12 cellular contexts compared by ENCODE assay signal in the genomic region with DNA sequence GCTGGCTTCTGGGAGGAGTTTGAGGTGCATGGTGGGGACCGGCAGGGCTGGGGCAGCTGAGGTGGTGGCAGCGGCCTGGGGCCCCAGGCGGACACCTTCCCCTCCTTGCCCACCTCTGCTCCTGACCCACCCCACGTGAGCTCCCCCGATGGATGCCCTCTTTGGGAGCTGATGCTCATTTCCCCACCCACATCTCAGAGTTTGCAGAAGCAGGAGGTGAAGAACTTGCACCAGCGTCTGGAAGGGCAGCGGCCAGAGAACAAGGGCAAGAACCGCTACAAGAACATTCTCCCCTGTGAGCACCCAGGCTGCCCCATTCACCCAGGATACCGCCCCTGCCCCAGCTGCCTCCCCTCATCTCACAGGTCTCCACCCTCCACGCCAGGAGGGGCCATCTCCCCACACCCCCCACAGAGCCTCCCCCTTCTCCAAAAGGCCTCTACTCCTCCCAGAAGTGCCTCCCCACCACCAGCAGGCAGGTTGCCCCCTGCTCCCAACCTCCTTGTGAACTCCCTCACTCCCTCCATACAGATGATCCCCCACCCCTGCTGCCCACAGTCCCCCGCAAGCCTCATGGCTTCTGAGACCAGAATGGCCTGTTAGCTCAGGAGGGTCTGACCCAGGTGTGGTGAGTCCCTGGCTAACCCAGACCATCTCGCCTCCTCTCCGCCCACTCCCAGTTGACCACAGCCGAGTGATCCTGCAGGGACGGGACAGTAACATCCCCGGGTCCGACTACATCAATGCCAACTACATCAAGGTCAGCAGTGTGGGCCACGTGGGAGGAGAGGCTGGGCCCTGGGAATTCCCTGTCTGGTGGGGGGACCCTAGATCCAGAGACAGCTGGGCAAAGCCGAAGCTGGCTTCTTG. TPM values are rescaled to one million over a fixed set of nuclear protein-coding genes. Genes with fewer than 3 reads are reported as not detected.
DNase-seq lines count a peak whose midpoint lies in the region; ATAC-seq and TF ChIP-seq lines count a peak whose summit lies in the region.
"Had no signal": no experiment of that assay in that cellular context is flagged by ENCODE, and none has a peak within 500 bp of the region (broad histone marks: within the 10 kb centered on the region; RNA-seq: fewer than 3 reads in every experiment).

No MANE protein-coding gene starts in this region.

- H3K27me3 ChIP-seq in heart right ventricle = no peaks in the 10 kb centered on the region
- no peaks in the 10 kb centered on the region for H3K27me3 ChIP-seq in naive thymus-derived CD4-positive, alpha-beta T cell (ENCODE audit: control insufficient read depth in 2 of 2, insufficient read depth in 2 of 2, low read length in 2 of 2)
- H3K27me3 ChIP-seq in aorta (ENCODE audit: control insufficient read depth in 1 of 2, insufficient read depth in 2 of 2, low read length in 1 of 2) = no peaks in the 10 kb centered on the region

- no peaks in the 10 kb centered on the region for H3K9me3 ChIP-seq in heart right ventricle
- H3K9me3 ChIP-seq in naive thymus-derived CD4-positive, alpha-beta T cell (ENCODE audit: control insufficient read depth in 2 of 3, low read length in 3 of 3) = no peaks in the 10 kb centered on the region
- no peaks in the 10 kb centered on the region for H3K9me3 ChIP-seq in aorta (ENCODE audit: control insufficient read depth, low read length)

- TF ChIP-seq CTCF in heart right ventricle (IDR thresholded peaks at IDR 0.05) = no peak
- TF ChIP-seq CTCF in GM10248 (IDR thresholded peaks at IDR 0.05; ENCODE audit: control extremely low read depth, extremely low read depth, low read depth, missing control alignments) = no peak

- POLR2A ChIA-PET in activated CD4-positive, alpha-beta memory T cell treated with anti-CD3 and anti-CD28 coated beads, Interleukin-2, amount 10 ng/mL, durations not matched to agents 7 days and 5 days (lab: Charles Lee) = interaction anchor here (1.2 to 13.2 kb wide), 2 partner anchors 8 to 104 kb away, joined by 4 to 1188 read pairs; a partner anchor contains a TSS
- POLR2A ChIA-PET in naive thymus-derived CD4-positive, alpha-beta T cell (lab: Charles Lee) = interaction anchor here (0.7 to 13.5 kb wide), 9 partner anchors 8 to 83 kb away, joined by 3 to 1270 read pairs (median 3); a partner anchor contains a TSS
- POLR2A ChIA-PET in GM10248 (lab: Yijun Ruan, JAX) = interaction anchor here (1.0 to 11.3 kb wide), 2 partner anchors 11 to 88 kb away, joined by 3 to 147 read pairs; a partner anchor contains a TSS

- H3K4me1 Mint-ChIP-seq in activated CD4-positive, alpha-beta memory T cell treated with anti-CD3 and anti-CD28 coated beads, Interleukin-2, amount 10 ng/mL, durations not matched to agents 7 days and 5 days = peaks cover 83% of the 10 kb centered on the region
- H3K4me1 Mint-ChIP-seq in naive thymus-derived CD4-positive, alpha-beta T cell = peaks cover 50 to 85% (median 70%) of the 10 kb centered on the region in 7 donors

- H3K4me3 ChIP-seq in heart right ventricle (no peak overlapping the region), aorta (ENCODE audit: low read length in 2 of 2) (no peak overlapping the region)
- H3K4me3 ChIP-seq in naive thymus-derived CD4-positive, alpha-beta T cell (ENCODE audit: low read length) = peak overlapping the region; percentile 92

- no peaks in the 10 kb centered on the region for H3K27me3 Mint-ChIP-seq in activated CD4-positive, alpha-beta memory T cell treated with anti-CD3 and anti-CD28 coated beads, Interleukin-2, amount 10 ng/mL, durations not matched to agents 7 days and 5 days
- H3K27me3 Mint-ChIP-seq in naive thymus-derived CD4-positive, alpha-beta T cell = no peaks in the 10 kb centered on the region

- H3K36me3 ChIP-seq in heart right ventricle = peaks cover 0 to 72% (median 0%) of the 10 kb centered on the region in 9 donors
- H3K36me3 ChIP-seq in naive thymus-derived CD4-positive, alpha-beta T cell (ENCODE audit: control insufficient read depth in 2 of 3, insufficient read depth in 3 of 3, low read length in 3 of 3) = peaks cover 5 to 74% (median 20%) of the 10 kb centered on the region in 3 experiments
- no peaks in the 10 kb centered on the region for H3K36me3 ChIP-seq in aorta (ENCODE audit: control insufficient read depth in 1 of 2, insufficient read depth in 2 of 2, low read length in 1 of 2)

- no peak for ATAC-seq in left ventricle myocardium superior
- no peak for ATAC-seq in heart right ventricle
- ATAC-seq in naive thymus-derived CD4-positive, alpha-beta T cell = no peak
- no peak for ATAC-seq in aorta (ENCODE audit: low FRiP score)
- no peak for ATAC-seq in HG03457 (IDR thresholded peaks at IDR 0.05; ENCODE audit: unreplicated experiment)

- CTCF ChIA-PET in activated CD4-positive, alpha-beta memory T cell treated with anti-CD3 and anti-CD28 coated beads, Interleukin-2, amount 10 ng/mL, durations not matched to agents 7 days and 5 days (lab: Charles Lee) = interaction anchor here (1.4 to 12.2 kb wide), 2 partner anchors 8 to 152 kb away, joined by 4 to 465 read pairs; a partner anchor contains a TSS
- CTCF ChIA-PET in naive thymus-derived CD4-positive, alpha-beta T cell (lab: Charles Lee) = interaction anchor here (0.8 to 11.1 kb wide), 4 partner anchors 8 to 11 kb away, joined by 3 to 460 read pairs (median 4); a partner anchor contains a TSS
- CTCF ChIA-PET in GM10248 (lab: Yijun Ruan, JAX) = interaction anchor here (1.4 to 13.5 kb wide), 5 partner anchors 9 to 152 kb away, joined by 3 to 530 read pairs (median 7); a partner anchor contains a TSS

- H3K27ac Mint-ChIP-seq in activated CD4-positive, alpha-beta memory T cell treated with anti-CD3 and anti-CD28 coated beads, Interleukin-2, amount 10 ng/mL, durations not matched to agents 7 days and 5 days = peak overlapping the region; percentile 99
- H3K27ac Mint-ChIP-seq in naive thymus-derived CD4-positive, alpha-beta T cell = peak overlapping the region in 8 of 9 donors; percentile 84 to 100 (median 96)
- H3K27ac Mint-ChIP-seq: endodermal cell had no signal

- H3K27ac ChIP-seq in heart right ventricle (peak overlapping the region in 1 of 10 donors; percentile 98), aorta (ENCODE audit: low read depth in 1 of 2, low read length in 2 of 2) (no peak overlapping the region)
- peak overlapping the region; percentile 95 for H3K27ac ChIP-seq in naive thymus-derived CD4-positive, alpha-beta T cell (ENCODE audit: low read depth, low read length)

- 86 to 88% methylated on average over 19 of the region's 19 CpGs for WGBS in heart right ventricle, 2 donors
- WGBS in aorta, 2 donors = 84 to 86% methylated on average over 19 of the region's 19 CpGs

- peaks cover 2 to 86% (median 43%) of the 10 kb centered on the region in 9 donors for H3K4me1 ChIP-seq in heart right ventricle
- H3K4me1 ChIP-seq in naive thymus-derived CD4-positive, alpha-beta T cell (ENCODE audit: control insufficient read depth in 2 of 2, insufficient read depth in 2 of 2, low read length in 2 of 2) = peaks cover 72 to 84% of the 10 kb centered on the region in 2 donors
- H3K4me1 ChIP-seq in aorta (ENCODE audit: control insufficient read depth in 1 of 2, insufficient read depth in 2 of 2, low read length in 2 of 2) = no peaks in the 10 kb centered on the region

- no peaks in the 10 kb centered on the region for H3K9me3 Mint-ChIP-seq in activated CD4-positive, alpha-beta memory T cell treated with anti-CD3 and anti-CD28 coated beads, Interleukin-2, amount 10 ng/mL, durations not matched to agents 7 days and 5 days
- no peaks in the 10 kb centered on the region for H3K9me3 Mint-ChIP-seq in naive thymus-derived CD4-positive, alpha-beta T cell
- H3K9me3 Mint-ChIP-seq: endodermal cell had no signal

- DNase-seq in left ventricle myocardium superior (peak; percentile 14), heart right ventricle (no peak), aorta (peak; percentile 34 to 57), GM10248 (ENCODE audit: extremely low spot score) (no peak), NCI-H526 treated with DMSO at 0.1 percent for 48 hours (lab: John Stamatoyannopoulos, UW) (no peak)
- DNase-seq in activated CD4-positive, alpha-beta memory T cell treated with anti-CD3 and anti-CD28 coated beads, Interleukin-2, amount 10 ng/mL, durations not matched to agents 7 days and 5 days = no peak
- no peak for DNase-seq in naive thymus-derived CD4-positive, alpha-beta T cell
- DNase-seq: anterior cingulate cortex, endodermal cell had no signal

- H3K4me3 Mint-ChIP-seq in activated CD4-positive, alpha-beta memory T cell treated with anti-CD3 and anti-CD28 coated beads, Interleukin-2, amount 10 ng/mL, durations not matched to agents 7 days and 5 days = peak overlapping the region; percentile 48
- H3K4me3 Mint-ChIP-seq in naive thymus-derived CD4-positive, alpha-beta T cell = peak overlapping the region; percentile 58 to 100 (median 96)
- H3K4me3 Mint-ChIP-seq: endodermal cell had no signal

- intact Hi-C loops in left ventricle myocardium superior (cut with micrococcal nuclease) = loop anchor here (10.0 kb wide), 1 partner anchor 149 kb away; a partner anchor contains a TSS
- intact Hi-C loops in heart right ventricle (cut with DNase I) = loop anchor here in 1 of 10 donors (10.0 kb wide), 1 partner anchor 159 kb away; no protein-coding TSS in a partner anchor
- intact Hi-C loops in naive thymus-derived CD4-positive, alpha-beta T cell (cut with micrococcal nuclease) = loop anchor here (10.0 kb wide), 2 partner anchors 191 to 351 kb away; a partner anchor contains a TSS
- intact Hi-C loops in aorta (cut with DNase I) = no loop called here

- peaks cover 89% of the 10 kb centered on the region for H3K36me3 Mint-ChIP-seq in activated CD4-positive, alpha-beta memory T cell treated with anti-CD3 and anti-CD28 coated beads, Interleukin-2, amount 10 ng/mL, durations not matched to agents 7 days and 5 days (ENCODE audit: low read depth)
- H3K36me3 Mint-ChIP-seq in naive thymus-derived CD4-positive, alpha-beta T cell = peaks cover 11 to 61% (median 23%) of the 10 kb centered on the region in 5 donors

RNA-seq across cellular contexts. Expression of a gene that starts 4.5 kb away (rescaled TPM):
- total RNA-seq in left ventricle myocardium superior (6.0 TPM), heart right ventricle (10 to 100 TPM in 2 of 10 donors, 1 to 10 TPM in 8; 2.9 to 32.5 (median 5.3) TPM), aorta (10 to 100 TPM; 29.8 to 42.3 TPM)
- polyA plus RNA-seq in heart right ventricle (10 to 100 TPM in 1 of 2 donors, 1 to 10 TPM in 1; 8.1 to 12.1 TPM), aorta (10 to 100 TPM; 10.1 to 25.7 TPM)
- 100 to 1,000 TPM; 295 to 299 TPM for total RNA-seq in activated CD4-positive, alpha-beta memory T cell treated with anti-CD3 and anti-CD28 coated beads, Interleukin-2, amount 10 ng/mL, durations not matched to agents 7 days and 5 days
- total RNA-seq in naive thymus-derived CD4-positive, alpha-beta T cell = 100 to 1,000 TPM; 141 to 390 (median 242) TPM
- 100 to 1,000 TPM; 210 to 387 TPM for polyA plus RNA-seq in naive thymus-derived CD4-positive, alpha-beta T cell

RNA-seq across cellular contexts. Expression of a gene that starts 11.9 kb away (rescaled TPM):
- 238 TPM for total RNA-seq in left ventricle myocardium superior
- 100 to 1,000 TPM; 134 to 213 (median 167) TPM for total RNA-seq in heart right ventricle
- polyA plus RNA-seq in heart right ventricle = 100 to 1,000 TPM; 182 to 654 TPM
- total RNA-seq in activated CD4-positive, alpha-beta memory T cell treated with anti-CD3 and anti-CD28 coated beads, Interleukin-2, amount 10 ng/mL, durations not matched to agents 7 days and 5 days = 100 to 1,000 TPM; 141 TPM
- 100 to 1,000 TPM; 148 to 592 (median 362) TPM for total RNA-seq in naive thymus-derived CD4-positive, alpha-beta T cell
- polyA plus RNA-seq in naive thymus-derived CD4-positive, alpha-beta T cell = 100 to 1,000 TPM; 394 to 401 TPM
- 100 to 1,000 TPM; 197 to 233 TPM for total RNA-seq in aorta
- polyA plus RNA-seq in aorta = 1,000 to 10,000 TPM in 1 of 2 donors, 100 to 1,000 TPM in 1; 849 to 1,017 TPM

RNA-seq across cellular contexts. Expression of a gene that starts 12.1 kb away (rescaled TPM):
- total RNA-seq in left ventricle myocardium superior = not detected
- total RNA-seq in heart right ventricle = not detected
- not detected for polyA plus RNA-seq in heart right ventricle
- not detected for total RNA-seq in activated CD4-positive, alpha-beta memory T cell treated with anti-CD3 and anti-CD28 coated beads, Interleukin-2, amount 10 ng/mL, durations not matched to agents 7 days and 5 days
- total RNA-seq in naive thymus-derived CD4-positive, alpha-beta T cell = not detected
- not detected for polyA plus RNA-seq in naive thymus-derived CD4-positive, alpha-beta T cell
- not detected for total RNA-seq in aorta
- not detected for polyA plus RNA-seq in aorta
- total RNA-seq: endodermal cell, G401, MCF 10A had no signal

RNA-seq across cellular contexts. Expression of a gene that starts 14.8 kb away (rescaled TPM):
- total RNA-seq in left ventricle myocardium superior = 150 TPM
- total RNA-seq in heart right ventricle = 100 to 1,000 TPM; 139 to 203 (median 160) TPM
- 100 to 1,000 TPM; 102 to 178 TPM for polyA plus RNA-seq in heart right ventricle
- total RNA-seq in activated CD4-positive, alpha-beta memory T cell treated with anti-CD3 and anti-CD28 coated beads, Interleukin-2, amount 10 ng/mL, durations not matched to agents 7 days and 5 days = 100 to 1,000 TPM; 194 to 196 TPM
- 100 to 1,000 TPM; 132 to 209 (median 146) TPM for total RNA-seq in naive thymus-derived CD4-positive, alpha-beta T cell
- 100 to 1,000 TPM; 113 to 121 TPM for polyA plus RNA-seq in naive thymus-derived CD4-positive, alpha-beta T cell
- total RNA-seq in aorta = 100 to 1,000 TPM in 1 of 2 donors, 10 to 100 TPM in 1; 97.9 to 117 TPM
- 100 to 1,000 TPM; 105 to 139 TPM for polyA plus RNA-seq in aorta

RNA-seq across cellular contexts. Expression of a gene that starts 15.0 kb away (rescaled TPM):
- total RNA-seq in left ventricle myocardium superior (39.4 TPM), heart right ventricle (10 to 100 TPM; 33.5 to 42.1 (median 38.3) TPM), aorta (10 to 100 TPM; 30.2 to 31.6 TPM)
- polyA plus RNA-seq in heart right ventricle (10 to 100 TPM; 13.8 to 31.4 TPM), aorta (10 to 100 TPM; 15.4 to 24.4 TPM)
- 10 to 100 TPM; 39.4 to 50.2 TPM for total RNA-seq in activated CD4-positive, alpha-beta memory T cell treated with anti-CD3 and anti-CD28 coated beads, Interleukin-2, amount 10 ng/mL, durations not matched to agents 7 days and 5 days
- total RNA-seq in naive thymus-derived CD4-positive, alpha-beta T cell = 10 to 100 TPM; 25.7 to 69.5 (median 63.2) TPM
- 10 to 100 TPM; 64.1 to 72.5 TPM for polyA plus RNA-seq in naive thymus-derived CD4-positive, alpha-beta T cell

Comparison
In these comparisons a context has a peak if more than half of its experiments do, and no peak if none do; other contexts are left out.
1. DNase-seq: peak in left ventricle myocardium superior (single experiment) and aorta (2 of 2); none in heart right ventricle (0 of 2), activated CD4-positive, alpha-beta memory T cell treated with anti-CD3 and anti-CD28 coated beads, Interleukin-2, amount 10 ng/mL, durations not matched to agents 7 days and 5 days (single experiment), naive thymus-derived CD4-positive, alpha-beta T cell (0 of 9), GM10248 (single experiment) and NCI-H526 treated with DMSO at 0.1 percent for 48 hours (single experiment).
2. intact Hi-C loops: an anchor here in left ventricle myocardium superior (10.0 kb wide) and naive thymus-derived CD4-positive, alpha-beta T cell (10.0 kb wide); none called in aorta.